Comparison of ENCODE assay signal across 1 cellular context in genomic region chr12:32010631-32011030, GRCh38.
TF ChIP-seq lines count a peak whose summit lies in the region.

No MANE protein-coding gene starts in this region.

TF ChIP-seq in K562, 482 proteins besides CTCF, POLR2A, EP300 and RAD21 (continued from another document):
- TF ChIP-seq RBM34 (IDR thresholded peaks at IDR 0.05; ENCODE audit: borderline replicate concordance, insufficient read depth, low read length) (no peak), ZC3H8 (IDR thresholded peaks at IDR 0.05) (no peak), ZNF3 (CRISPR knock-in tag; IDR thresholded peaks at IDR 0.05) (no peak)
